24 cellular contexts compared by ENCODE assay signal in genomic region chr5:157447246-157447645, GRCh38. TPM values are rescaled to one million over a fixed set of nuclear protein-coding genes. Genes with fewer than 3 reads are reported as not detected.
DNase-seq lines count a peak whose midpoint lies in the region; ATAC-seq, FAIRE-seq and TF ChIP-seq lines count a peak whose summit lies in the region.
"Had no signal": no experiment of that assay in that cellular context is flagged by ENCODE, and none has a peak within 500 bp of the region (broad histone marks: within the 10 kb centered on the region; RNA-seq: fewer than 3 reads in every experiment).

No MANE protein-coding gene starts in this region.

- TF ChIP-seq RAD21 in H1 (IDR thresholded peaks at IDR 0.05 in 1 of 2, conservative IDR thresholded peaks at IDR 0.05 in 1 of 2; ENCODE audit: low read depth in 2 of 2, low read length in 2 of 2), result no peak

- no peak overlapping the region for H3K18ac ChIP-seq in H1 (ENCODE audit: extremely low read depth, low read length)

- H3K4ac ChIP-seq in H1 (replicated peaks; ENCODE audit: insufficient read length, low read depth, low read length), result no peak overlapping the region

- intact Hi-C loops in mucosa of descending colon (cut with DNase I, micrococcal nuclease) (no loop called here), left ventricle myocardium inferior (cut with micrococcal nuclease) (no loop called here)

- no peak overlapping the region for H2BK20ac ChIP-seq in H1 (ENCODE audit: low read length)

- H3K9me3 ChIP-seq in H1 (ENCODE audit: insufficient read depth in 2 of 2, low read depth in 1 of 2, low read length in 1 of 2) (no peaks in the 10 kb centered on the region), mucosa of descending colon (no peaks in the 10 kb centered on the region), gastroesophageal sphincter (no peaks in the 10 kb centered on the region), left ventricle myocardium inferior (replicated peaks) (no peaks in the 10 kb centered on the region)
- H3K9me3 ChIP-seq: neutrophil, thoracic aorta had no signal

- no peak overlapping the region for H2AK5ac ChIP-seq in H1 (ENCODE audit: low read depth, low read length)

- peak; percentile 60 for DNase-seq in LoVo (ENCODE audit: low spot score)
- DNase-seq in H1 (ENCODE audit: low read depth in 1 of 2, low spot score in 2 of 2), result peak in 1 of 2 experiments; percentile 36
- peak; percentile 80 to 86 (median 84) for DNase-seq in mucosa of descending colon
- peak in 2 of 49 donors; percentile 31 to 39 for DNase-seq in substantia nigra (lab: John Stamatoyannopoulos, UW)
- DNase-seq in glutamatergic neuron, result no peak
- no peak for DNase-seq in left ventricle myocardium inferior
- DNase-seq in foreskin melanocyte, result no peak
- DNase-seq: activated CD4-positive, alpha-beta T cell treated with anti-CD3 and anti-CD28 coated beads for 4 hours; activated CD8-positive, alpha-beta memory T cell treated with anti-CD3 and anti-CD28 coated beads, Interleukin-2, amount 50 U/mL, for 4 hours; activated gamma-delta T cell treated with Interleukin-2 at 50 U/mL for 16 hours; amygdala; COR-L47; NCI-H82; stimulated activated CD4-positive, alpha-beta T cell treated with anti-CD3 and anti-CD28 coated beads, Interleukin-4, amount 100 ng/mL, for 1 hour; T-helper 9 cell had no signal

- H2BK5ac ChIP-seq in H1 (ENCODE audit: low read depth, low read length), result no peak overlapping the region

- H3K27ac Mint-ChIP-seq in glutamatergic neuron (ENCODE audit: unreplicated experiment), result no peak overlapping the region
- H3K27ac Mint-ChIP-seq: IgD-negative memory B cell, memory B cell had no signal

- H4K8ac ChIP-seq in H1 (ENCODE audit: extremely low read depth, insufficient read depth, low read length), result no peak overlapping the region

- H3K4me3 Mint-ChIP-seq in glutamatergic neuron (ENCODE audit: unreplicated experiment), result no peak overlapping the region
- H3K4me3 Mint-ChIP-seq: IgD-negative memory B cell, memory B cell had no signal

- peak; percentile 96 for ATAC-seq in mucosa of descending colon
- no peak for ATAC-seq in gastroesophageal sphincter

- H2BK15ac ChIP-seq in H1 (ENCODE audit: low read length), result no peak overlapping the region

- no peak overlapping the region for H2BK120ac ChIP-seq in H1 (replicated peaks; ENCODE audit: low read depth, low read length)

- H3K4me3 ChIP-seq in H1 (ENCODE audit: extremely low read depth in 1 of 4, insufficient read depth in 2 of 4, low read depth in 3 of 4, low read length in 4 of 4), result no peak overlapping the region
- no peak overlapping the region for H3K4me3 ChIP-seq in mucosa of descending colon
- H3K4me3 ChIP-seq in gastroesophageal sphincter, result no peak overlapping the region
- H3K4me3 ChIP-seq in left ventricle myocardium inferior, result no peak overlapping the region
- H3K4me3 ChIP-seq: SK-N-MC, thoracic aorta had no signal

- no peaks in the 10 kb centered on the region for H3K9me3 Mint-ChIP-seq in glutamatergic neuron (ENCODE audit: unreplicated experiment)
- H3K9me3 Mint-ChIP-seq: IgD-negative memory B cell, memory B cell had no signal

- H3K36me3 ChIP-seq in H1 (ENCODE audit: control insufficient read depth in 2 of 4, insufficient read depth in 4 of 4, low read length in 3 of 4) (no peaks in the 10 kb centered on the region), mucosa of descending colon (ENCODE audit: low read depth) (no peaks in the 10 kb centered on the region), gastroesophageal sphincter (no peaks in the 10 kb centered on the region), left ventricle myocardium inferior (no peaks in the 10 kb centered on the region)
- H3K36me3 ChIP-seq: neutrophil, thoracic aorta had no signal

- POLR2A ChIA-PET in H1 (lab: Charles Lee; ENCODE audit: partially characterized antibody), result interaction anchor here (1.5 kb wide), 1 partner anchor 13 kb away, joined by 4 read pairs; the partner anchor contains the start of gene NIPAL4

- H3K14ac ChIP-seq in H1 (ENCODE audit: insufficient read length), result no peak overlapping the region

- no peaks in the 10 kb centered on the region for H3K36me3 Mint-ChIP-seq in glutamatergic neuron (ENCODE audit: unreplicated experiment)
- H3K36me3 Mint-ChIP-seq: IgD-negative memory B cell, memory B cell had no signal

- H3K4me1 ChIP-seq in H1 (replicated peaks in 1 of 4; ENCODE audit: control insufficient read depth in 3 of 4, insufficient read depth in 4 of 4, low read length in 3 of 4) (no peaks in the 10 kb centered on the region), mucosa of descending colon (ENCODE audit: low read depth) (no peaks in the 10 kb centered on the region), gastroesophageal sphincter (peaks cover 7 to 21% (median 12%) of the 10 kb centered on the region in 3 donors), left ventricle myocardium inferior (peaks cover 15% of the 10 kb centered on the region)

- TF ChIP-seq CTCF in H1 (IDR thresholded peaks at IDR 0.05; ENCODE audit: control extremely low read depth in 1 of 3, insufficient read depth in 1 of 3, low read depth in 1 of 3, low read length in 3 of 3) (no peak), mucosa of descending colon (IDR thresholded peaks at IDR 0.05) (no peak), gastroesophageal sphincter (IDR thresholded peaks at IDR 0.05) (no peak), glutamatergic neuron (IDR thresholded peaks at IDR 0.05; ENCODE audit: partially characterized antibody, unreplicated experiment) (no peak), left ventricle myocardium inferior (IDR thresholded peaks at IDR 0.05; ENCODE audit: borderline replicate concordance) (no peak)

- H3K4me2 ChIP-seq in H1 (ENCODE audit: insufficient read depth in 1 of 2, low read depth in 2 of 2, low read length in 2 of 2), result no peak overlapping the region

- no peak overlapping the region for H3K56ac ChIP-seq in H1 (replicated peaks; ENCODE audit: insufficient read length, low read depth, low read length)

- TF ChIP-seq POLR2A in H1 (IDR thresholded peaks at IDR 0.05; ENCODE audit: control extremely low read depth in 1 of 2, low read depth in 2 of 2, low read length in 2 of 2), result no peak
- no peak for TF ChIP-seq POLR2A in gastroesophageal sphincter (IDR thresholded peaks at IDR 0.05)

- FAIRE-seq in H1 (lab: Jason Lieb, UNC), result no peak
- FAIRE-seq: endometrium, frontal cortex had no signal

- H3K27ac ChIP-seq in H1 (ENCODE audit: low read depth, low read length) (no peak overlapping the region), substantia nigra (ENCODE audit: low read depth, low read length, poor library complexity, severe bottlenecking) (peak overlapping the region; percentile 55), gastroesophageal sphincter (no peak overlapping the region), left ventricle myocardium inferior (replicated peaks) (no peak overlapping the region)
- H3K27ac ChIP-seq: neutrophil, SK-N-MC, thoracic aorta had no signal

- H4K91ac ChIP-seq in H1 (replicated peaks; ENCODE audit: insufficient read length, low read length), result no peak overlapping the region

- H3K23me2 ChIP-seq in H1 (ENCODE audit: low read depth, low read length), result no peaks in the 10 kb centered on the region; the same call in 1 of the 2 replicates

- no peak for TF ChIP-seq EP300 in H1 (IDR thresholded peaks at IDR 0.05; ENCODE audit: borderline replicate concordance in 1 of 2, low read depth in 2 of 2, low read length in 2 of 2)
- TF ChIP-seq EP300 in gastroesophageal sphincter (IDR thresholded peaks at IDR 0.05), result no peak

- 86% methylated on average over 13 of the region's 13 CpGs; no CpG with 5 or more reads in 1 of the 2 experiments for WGBS in H1 (ENCODE audit: extremely low coverage in 1 of 2, insufficient coverage in 1 of 2, insufficient read length in 1 of 2, insufficient replicate concordance in 2 of 2, low coverage in 1 of 2, low lambda C conversion rate in 2 of 2, missing lambda C conversion rate in 1 of 2), 2 experiments
- 100% methylated on average over 2 of the region's 13 CpGs; no CpG with 5 or more reads in 1 of the 2 donors for WGBS in gastroesophageal sphincter (ENCODE audit: low coverage in 1 of 2), 2 donors

- no peak overlapping the region for H2BK12ac ChIP-seq in H1 (ENCODE audit: low read depth, low read length)

- H2AFZ ChIP-seq in H1 (ENCODE audit: low read length), result peak overlapping the region; percentile 87; the same call in 1 of the 2 replicates

- no peak overlapping the region for H3K23ac ChIP-seq in H1 (ENCODE audit: insufficient read length)

- no peaks in the 10 kb centered on the region for H3K4me1 Mint-ChIP-seq in glutamatergic neuron (ENCODE audit: low read depth, unreplicated experiment)

- H3K9ac ChIP-seq in H1 (replicated peaks in 1 of 4; ENCODE audit: extremely low read depth in 1 of 4, low read depth in 3 of 4, low read length in 3 of 4), result no peak overlapping the region

- H4K20me1 ChIP-seq in H1 (replicated peaks in 1 of 2; ENCODE audit: control insufficient read depth in 1 of 2, insufficient read depth in 2 of 2, low read length in 2 of 2), result no peaks in the 10 kb centered on the region

- H3K27me3 ChIP-seq in H1 (replicated peaks in 1 of 4; ENCODE audit: control insufficient read depth in 3 of 4, extremely low read depth in 1 of 4, insufficient read depth in 3 of 4, low read length in 3 of 4) (no peaks in the 10 kb centered on the region), gastroesophageal sphincter (no peaks in the 10 kb centered on the region), left ventricle myocardium inferior (ENCODE audit: low read depth) (no peaks in the 10 kb centered on the region)

- no peaks in the 10 kb centered on the region for H3K79me1 ChIP-seq in H1 (ENCODE audit: low read depth, low read length)

- no peaks in the 10 kb centered on the region for H3K79me2 ChIP-seq in H1 (ENCODE audit: control insufficient read depth in 1 of 2, insufficient read depth in 2 of 2, low read length in 2 of 2)

- CTCF ChIA-PET in H1 (lab: Charles Lee; ENCODE audit: partially characterized antibody), result interaction anchor here (0.6 to 10.3 kb wide), 10 partner anchors 8 to 301 kb away, joined by 3 to 66 read pairs (median 3); partner anchors contain the start of gene LSM11

- H4K5ac ChIP-seq in H1 (ENCODE audit: insufficient read length, low read depth, low read length), result no peak overlapping the region

- peaks cover 3% of the 10 kb centered on the region for H3K27me3 Mint-ChIP-seq in glutamatergic neuron (ENCODE audit: unreplicated experiment)
- H3K27me3 Mint-ChIP-seq: memory B cell had no signal

RNA-seq across cellular contexts. Expression of gene NIPAL4, which starts 12.8 kb away (rescaled TPM):
- total RNA-seq in H1 (2021; fragmentation: NEBNext Ultra II Directional; extraction: Animal tissue kit (Norgen Biotek cat#: 25700)), result 0.20 and 0.25 TPM in 2 replicates
- 0.06 and 0.09 TPM in 2 replicates for polyA plus RNA-seq in H1 (2011; rRNA removed)
- 0.05 TPM for polyA plus RNA-seq in H1 (2011; cell fraction: cytosol; rRNA removed)
- polyA plus RNA-seq in H1 (2011; cell fraction: nucleus; rRNA removed), result 0.43 TPM
- polyA plus RNA-seq in H1 (2012, experiment 1 of 2), result 0.17 to 0.26 TPM (median 0.21 TPM) in 4 replicates
- polyA plus RNA-seq in H1 (2012, experiment 2 of 2), result 0.12 TPM
- 0.16 TPM for polyA plus RNA-seq in H1 (2013, experiment 1 of 2)
- 0.31 TPM for polyA plus RNA-seq in H1 (2013, experiment 2 of 2)
- polyA minus RNA-seq in H1 (2011; rRNA and poly(A)+ RNA removed), result 0.28 and 0.34 TPM in 2 replicates
- polyA minus RNA-seq in H1 (2011; cell fraction: cytosol; rRNA and poly(A)+ RNA removed), result not detected
- polyA minus RNA-seq in H1 (2011; cell fraction: nucleus; rRNA and poly(A)+ RNA removed), result not detected
- 1 to 10 TPM in 1 of 3 donors, under 1 TPM in 1, not detected in 1; 0.70 to 3.2 TPM for total RNA-seq in mucosa of descending colon
- total RNA-seq in gastroesophageal sphincter, result 1 to 10 TPM; 1.2 to 4.8 (median 2.7) TPM
- not detected for total RNA-seq in glutamatergic neuron (ENCODE audit: unreplicated experiment)
- total RNA-seq in left ventricle myocardium inferior, result not detected
- total RNA-seq: cerebellum, frontal cortex had no signal

Comparison
In these comparisons a context has a peak if more than half of its experiments do, and no peak if none do; other contexts are left out.
1. DNase-seq: peak in LoVo (single experiment) and mucosa of descending colon (3 of 3); none in glutamatergic neuron (single experiment), left ventricle myocardium inferior (single experiment) and foreskin melanocyte (single experiment).